34 cellular contexts compared by ENCODE assay signal in genomic region chr16:30515275-30515674, GRCh38. TPM values are rescaled to one million over a fixed set of nuclear protein-coding genes. Genes with fewer than 3 reads are reported as not detected.
DNase-seq lines count a peak whose midpoint lies in the region; ATAC-seq and TF ChIP-seq lines count a peak whose summit lies in the region.
"Had no signal": no experiment of that assay in that cellular context is flagged by ENCODE, and none has a peak within 500 bp of the region (broad histone marks: within the 10 kb centered on the region; RNA-seq: fewer than 3 reads in every experiment).

No MANE protein-coding gene starts in this region.

- no peak for ATAC-seq in CD4-positive, alpha-beta T cell (ENCODE audit: poor library complexity)
- ATAC-seq in GM18511 (IDR thresholded peaks at IDR 0.05; ENCODE audit: unreplicated experiment) = no peak
- ATAC-seq in HG03439 (IDR thresholded peaks at IDR 0.05; ENCODE audit: unreplicated experiment) = no peak
- ATAC-seq: left cardiac atrium, mucosa of descending colon had no signal

- H3K36me3 Mint-ChIP-seq in activated CD4-positive, alpha-beta T cell treated with anti-CD3 and anti-CD28 coated beads, Interleukin-2, amount 10 ng/mL, durations not matched to agents 24 days and 14 days (ENCODE audit: low read depth) = peaks cover 77% of the 10 kb centered on the region
- peaks cover 98% of the 10 kb centered on the region for H3K36me3 Mint-ChIP-seq in CD4-positive, alpha-beta T cell (ENCODE audit: low read depth)
- peaks cover 70% of the 10 kb centered on the region for H3K36me3 Mint-ChIP-seq in activated naive CD8-positive, alpha-beta T cell treated with anti-CD3 and anti-CD28 coated beads for 36 hours
- H3K36me3 Mint-ChIP-seq in neural progenitor cell = no peaks in the 10 kb centered on the region

- no peaks in the 10 kb centered on the region for H4K20me1 ChIP-seq in neural progenitor cell (ENCODE audit: low read depth)

- H3K27me3 ChIP-seq in CD4-positive, alpha-beta T cell (ENCODE audit: control insufficient read depth, insufficient read depth, low read length) = no peaks in the 10 kb centered on the region
- H3K27me3 ChIP-seq in neural progenitor cell = no peaks in the 10 kb centered on the region
- H3K27me3 ChIP-seq: Peyer's patch, right atrium auricular region had no signal

- H3K27ac ChIP-seq in CD4-positive, alpha-beta T cell (ENCODE audit: low read depth, low read length) = peak overlapping the region; percentile 21
- no peak overlapping the region for H3K27ac ChIP-seq in neural progenitor cell
- H3K27ac ChIP-seq: 22Rv1, C4-2B, Peyer's patch, right atrium auricular region, VCaP had no signal

- H3F3A ChIP-seq in neural progenitor cell (ENCODE audit: low read depth) = no peaks in the 10 kb centered on the region

- POLR2A ChIA-PET in CD4-positive, alpha-beta T cell (lab: Charles Lee) = no interaction called here

- H3K9ac ChIP-seq in neural progenitor cell = no peak overlapping the region

- H3K27ac Mint-ChIP-seq in activated CD4-positive, alpha-beta T cell treated with anti-CD3 and anti-CD28 coated beads, Interleukin-2, amount 10 ng/mL, durations not matched to agents 24 days and 14 days = peak overlapping the region; percentile 77
- H3K27ac Mint-ChIP-seq in CD4-positive, alpha-beta T cell = no peak overlapping the region
- peak overlapping the region; percentile 38 for H3K27ac Mint-ChIP-seq in activated naive CD8-positive, alpha-beta T cell treated with anti-CD3 and anti-CD28 coated beads for 36 hours
- peak overlapping the region; percentile 57 for H3K27ac Mint-ChIP-seq in neural progenitor cell
- H3K27ac Mint-ChIP-seq: dendritic cell treated with granulocyte-macrophage colony-stimulating factor and Interleukin-4, amounts not matched to agents 40 ng/mL and 50 ng/mL, for 4 days had no signal

- no peak for DNase-seq in activated CD4-positive, alpha-beta T cell treated with anti-CD3 and anti-CD28 coated beads, Interleukin-2, amount 10 ng/mL, durations not matched to agents 24 days and 14 days
- DNase-seq in activated CD4-positive, alpha-beta T cell treated with anti-CD3 and anti-CD28 coated beads for 4 hours = no peak
- no peak for DNase-seq in CD4-positive, alpha-beta T cell
- DNase-seq in activated naive CD8-positive, alpha-beta T cell treated with anti-CD3 and anti-CD28 coated beads for 36 hours = no peak
- DNase-seq in neural progenitor cell (ENCODE audit: low spot score) = no peak
- no peak for DNase-seq in GDM1 (lab: John Stamatoyannopoulos, UW)
- DNase-seq: activated CD4-positive, alpha-beta T cell treated with anti-CD3 and anti-CD28 coated beads for 48 hours; activated CD8-positive, alpha-beta memory T cell treated with anti-CD3 and anti-CD28 coated beads, Interleukin-2, amount 50 U/mL, for 4 hours; DND-41; erythroblast; hypothalamus; left cardiac atrium; mucosa of descending colon; NCI-H1048; NCI-H1694; NCI-H446 treated with DMSO at 0.1 percent for 48 hours; NCI-H82; Peyer's patch; posterior cingulate gyrus; SIG-M5; stimulated activated CD4-positive, alpha-beta T cell treated with anti-CD3 and anti-CD28 coated beads, Interleukin-1b, Interleukin-23, amount 100 ng/mL, for 48 hours; T-helper 9 cell; trophoblast cell had no signal

- H2AFZ ChIP-seq in neural progenitor cell (replicated peaks) = no peak overlapping the region

- intact Hi-C loops in activated CD4-positive, alpha-beta T cell treated with anti-CD3 and anti-CD28 coated beads, Interleukin-2, amount 10 ng/mL, durations not matched to agents 24 days and 14 days (cut with micrococcal nuclease) = no loop called here
- intact Hi-C loops in CD4-positive, alpha-beta T cell (cut with DNase I, micrococcal nuclease) = loop anchor here in 1 of 2 experiments (5.0 kb wide), 1 partner anchor 33 kb away; no protein-coding TSS in a partner anchor

- H3K79me2 ChIP-seq in neural progenitor cell (ENCODE audit: low read depth) = no peaks in the 10 kb centered on the region

- H3K4me1 ChIP-seq in neural progenitor cell = no peaks in the 10 kb centered on the region
- H3K4me1 ChIP-seq: Peyer's patch, right atrium auricular region had no signal

- H3K9me3 ChIP-seq in CD4-positive, alpha-beta T cell (ENCODE audit: control insufficient read depth, low read length) = no peaks in the 10 kb centered on the region
- no peaks in the 10 kb centered on the region for H3K9me3 ChIP-seq in neural progenitor cell (ENCODE audit: low read depth)
- H3K9me3 ChIP-seq: mucosa of descending colon, Peyer's patch, right atrium auricular region had no signal

- H3K4me3 ChIP-seq in neural progenitor cell = no peak overlapping the region
- H3K4me3 ChIP-seq: lung, mucosa of descending colon, Peyer's patch, right atrium auricular region had no signal

- H3K4me3 Mint-ChIP-seq in activated CD4-positive, alpha-beta T cell treated with anti-CD3 and anti-CD28 coated beads, Interleukin-2, amount 10 ng/mL, durations not matched to agents 24 days and 14 days = no peak overlapping the region
- no peak overlapping the region for H3K4me3 Mint-ChIP-seq in CD4-positive, alpha-beta T cell
- H3K4me3 Mint-ChIP-seq in activated naive CD8-positive, alpha-beta T cell treated with anti-CD3 and anti-CD28 coated beads for 36 hours = no peak overlapping the region
- H3K4me3 Mint-ChIP-seq in neural progenitor cell = no peak overlapping the region
- H3K4me3 Mint-ChIP-seq: dendritic cell treated with granulocyte-macrophage colony-stimulating factor and Interleukin-4, amounts not matched to agents 40 ng/mL and 50 ng/mL, for 4 days; neural crest cell had no signal

- TF ChIP-seq CTCF in CD4-positive, alpha-beta T cell (IDR thresholded peaks at IDR 0.05) = no peak
- no peak for TF ChIP-seq CTCF in neural progenitor cell (IDR thresholded peaks at IDR 0.05)

- CTCF ChIA-PET in CD4-positive, alpha-beta T cell (lab: Charles Lee) = interaction anchor here (0.7 kb wide), 1 partner anchor 19 kb away, joined by 3 read pairs; no protein-coding TSS in a partner anchor

- H3K9me3 Mint-ChIP-seq in activated CD4-positive, alpha-beta T cell treated with anti-CD3 and anti-CD28 coated beads, Interleukin-2, amount 10 ng/mL, durations not matched to agents 24 days and 14 days = no peaks in the 10 kb centered on the region
- H3K9me3 Mint-ChIP-seq in CD4-positive, alpha-beta T cell = no peaks in the 10 kb centered on the region
- H3K9me3 Mint-ChIP-seq in activated naive CD8-positive, alpha-beta T cell treated with anti-CD3 and anti-CD28 coated beads for 36 hours = no peaks in the 10 kb centered on the region
- H3K9me3 Mint-ChIP-seq in neural progenitor cell = no peaks in the 10 kb centered on the region
- H3K9me3 Mint-ChIP-seq: dendritic cell treated with granulocyte-macrophage colony-stimulating factor and Interleukin-4, amounts not matched to agents 40 ng/mL and 50 ng/mL, for 4 days; neural crest cell had no signal

- H3K36me3 ChIP-seq in neural progenitor cell = no peaks in the 10 kb centered on the region
- H3K36me3 ChIP-seq: right atrium auricular region had no signal

- H3K4me1 Mint-ChIP-seq in activated CD4-positive, alpha-beta T cell treated with anti-CD3 and anti-CD28 coated beads, Interleukin-2, amount 10 ng/mL, durations not matched to agents 24 days and 14 days = peaks cover 8% of the 10 kb centered on the region
- H3K4me1 Mint-ChIP-seq in CD4-positive, alpha-beta T cell (ENCODE audit: low read depth) = no peaks in the 10 kb centered on the region
- peaks cover 11% of the 10 kb centered on the region for H3K4me1 Mint-ChIP-seq in activated naive CD8-positive, alpha-beta T cell treated with anti-CD3 and anti-CD28 coated beads for 36 hours
- no peaks in the 10 kb centered on the region for H3K4me1 Mint-ChIP-seq in neural progenitor cell
- H3K4me1 Mint-ChIP-seq: neural crest cell had no signal

- H3K27me3 Mint-ChIP-seq in activated CD4-positive, alpha-beta T cell treated with anti-CD3 and anti-CD28 coated beads, Interleukin-2, amount 10 ng/mL, durations not matched to agents 24 days and 14 days = no peaks in the 10 kb centered on the region
- H3K27me3 Mint-ChIP-seq in CD4-positive, alpha-beta T cell = no peaks in the 10 kb centered on the region
- no peaks in the 10 kb centered on the region for H3K27me3 Mint-ChIP-seq in activated naive CD8-positive, alpha-beta T cell treated with anti-CD3 and anti-CD28 coated beads for 36 hours
- H3K27me3 Mint-ChIP-seq in neural progenitor cell (ENCODE audit: insufficient read depth, low read depth) = peaks cover 9% of the 10 kb centered on the region
- H3K27me3 Mint-ChIP-seq: dendritic cell treated with granulocyte-macrophage colony-stimulating factor and Interleukin-4, amounts not matched to agents 40 ng/mL and 50 ng/mL, for 4 days had no signal

- no peak overlapping the region for H3K4me2 ChIP-seq in neural progenitor cell

RNA-seq across cellular contexts. Expression of gene ZNF768, which starts 11.1 kb away (rescaled TPM):
- 12.9 and 14.8 TPM in 2 replicates for total RNA-seq in activated CD4-positive, alpha-beta T cell treated with anti-CD3 and anti-CD28 coated beads, Interleukin-2, amount 10 ng/mL, durations not matched to agents 24 days and 14 days
- 1 to 10 TPM; 3.9 to 4.1 TPM for total RNA-seq in CD4-positive, alpha-beta T cell
- 10 to 100 TPM; 11.4 to 11.8 TPM for total RNA-seq in activated naive CD8-positive, alpha-beta T cell treated with anti-CD3 and anti-CD28 coated beads for 36 hours
- 15.5 and 49.9 TPM in 2 replicates for total RNA-seq in neural progenitor cell (ENCODE audit: low replicate concordance)

RNA-seq across cellular contexts. Expression of gene ZNF747, which starts 19.4 kb away (rescaled TPM):
- total RNA-seq in activated CD4-positive, alpha-beta T cell treated with anti-CD3 and anti-CD28 coated beads, Interleukin-2, amount 10 ng/mL, durations not matched to agents 24 days and 14 days = 10.5 and 13.6 TPM in 2 replicates
- total RNA-seq in CD4-positive, alpha-beta T cell = 1 to 10 TPM; 6.3 to 6.7 TPM
- 10 to 100 TPM; 10.9 to 11.2 TPM for total RNA-seq in activated naive CD8-positive, alpha-beta T cell treated with anti-CD3 and anti-CD28 coated beads for 36 hours
- total RNA-seq in neural progenitor cell (ENCODE audit: low replicate concordance) = 7.0 and 14.5 TPM in 2 replicates

RNA-seq across cellular contexts. Expression of gene ITGAL, which starts 42.7 kb away (rescaled TPM):
- total RNA-seq in activated CD4-positive, alpha-beta T cell treated with anti-CD3 and anti-CD28 coated beads, Interleukin-2, amount 10 ng/mL, durations not matched to agents 24 days and 14 days = 264 and 267 TPM in 2 replicates
- total RNA-seq in CD4-positive, alpha-beta T cell = 100 to 1,000 TPM; 186 to 187 TPM
- total RNA-seq in activated naive CD8-positive, alpha-beta T cell treated with anti-CD3 and anti-CD28 coated beads for 36 hours = 100 to 1,000 TPM; 233 to 235 TPM
- total RNA-seq in neural progenitor cell (ENCODE audit: low replicate concordance) = not detected in 2 replicates
- total RNA-seq: glomerular endothelial cell, HT-29, neural crest cell had no signal

RNA-seq across cellular contexts. Expression of gene ZNF764, which starts 42.9 kb away (rescaled TPM):
- total RNA-seq in activated CD4-positive, alpha-beta T cell treated with anti-CD3 and anti-CD28 coated beads, Interleukin-2, amount 10 ng/mL, durations not matched to agents 24 days and 14 days = 13.9 and 14.9 TPM in 2 replicates
- total RNA-seq in CD4-positive, alpha-beta T cell = 10 to 100 TPM; 20.4 to 22.9 TPM
- total RNA-seq in activated naive CD8-positive, alpha-beta T cell treated with anti-CD3 and anti-CD28 coated beads for 36 hours = 10 to 100 TPM; 11.9 to 12.1 TPM
- 3.6 and 12.6 TPM in 2 replicates for total RNA-seq in neural progenitor cell (ENCODE audit: low replicate concordance)

RNA-seq across cellular contexts. Expression of gene ZNF688, which starts 56.2 kb away (rescaled TPM):
- 6.6 and 8.0 TPM in 2 replicates for total RNA-seq in activated CD4-positive, alpha-beta T cell treated with anti-CD3 and anti-CD28 coated beads, Interleukin-2, amount 10 ng/mL, durations not matched to agents 24 days and 14 days
- total RNA-seq in CD4-positive, alpha-beta T cell = 1 to 10 TPM; 8.8 to 9.6 TPM
- total RNA-seq in activated naive CD8-positive, alpha-beta T cell treated with anti-CD3 and anti-CD28 coated beads for 36 hours = 1 to 10 TPM; 7.1 to 7.6 TPM
- 3.6 and 6.2 TPM in 2 replicates for total RNA-seq in neural progenitor cell (ENCODE audit: low replicate concordance)

Comparison
In these comparisons a context has a peak if more than half of its experiments do, and no peak if none do; other contexts are left out.
1. RNA of gene ITGAL, which starts 42.7 kb away (total RNA-seq): 264 to 267 TPM in activated CD4-positive, alpha-beta T cell treated with anti-CD3 and anti-CD28 coated beads, Interleukin-2, amount 10 ng/mL, durations not matched to agents 24 days and 14 days, 233 to 235 TPM in activated naive CD8-positive, alpha-beta T cell treated with anti-CD3 and anti-CD28 coated beads for 36 hours and 186 to 187 TPM in CD4-positive, alpha-beta T cell; not detected in neural progenitor cell; every median in the first group is over 100 times any median in the second.